17 cellular contexts compared by ENCODE assay signal in genomic region chr3:14393440-14394111, GRCh38. TPM values are rescaled to one million over a fixed set of nuclear protein-coding genes. Genes with fewer than 3 reads are reported as not detected.
DNase-seq lines count a peak whose midpoint lies in the region; ATAC-seq and TF ChIP-seq lines count a peak whose summit lies in the region.
"Had no signal": no experiment of that assay in that cellular context is flagged by ENCODE, and none has a peak within 500 bp of the region (broad histone marks: within the 10 kb centered on the region; RNA-seq: fewer than 3 reads in every experiment).

No MANE protein-coding gene starts in this region.

- H3K4me3 ChIP-seq in cardiac muscle cell (no peak overlapping the region), heart right ventricle (no peak overlapping the region), esophagus muscularis mucosa (no peak overlapping the region), neutrophil (ENCODE audit: low read depth in 1 of 2, low read length in 1 of 2) (no peak overlapping the region), A673 (ENCODE audit: low read depth, low read length, poor library complexity, severe bottlenecking) (no peak overlapping the region)
- H3K4me3 ChIP-seq: right atrium auricular region had no signal

- DNase-seq in cardiac muscle cell (ENCODE audit: low read depth in 1 of 2, low spot score in 1 of 2) (no peak), heart right ventricle (no peak), esophagus muscularis mucosa (ENCODE audit: extremely low spot score) (no peak), A673 (ENCODE audit: low spot score) (no peak), cerebellum (ENCODE audit: low spot score) (no peak)
- DNase-seq in activated T-cell treated with anti-CD3 and anti-CD28 coated beads, Interleukin-2, amount 50 U/mL, for 1 hour: no peak
- DNase-seq in activated CD4-positive, alpha-beta T cell treated with anti-CD3 and anti-CD28 coated beads, Interleukin-2, amount 50 U/mL, for 4 hours: no peak
- DNase-seq: activated T-cell treated with anti-CD3 and anti-CD28 coated beads for 4 hours; Caco-2; effector CD8-positive, alpha-beta T cell; midbrain; NCI-H1694 treated with DMSO at 0.1 percent for 48 hours; NCI-H526; stimulated activated naive CD4-positive, alpha-beta T cell had no signal

- BruUV-seq in A673 (replicated peaks; lab: Mats Ljungman, UMichigan): no TSS peak

- no peaks in the 10 kb centered on the region for H3K9me3 ChIP-seq in cardiac muscle cell (ENCODE audit: low read depth)
- no peaks in the 10 kb centered on the region for H3K9me3 ChIP-seq in heart right ventricle
- H3K9me3 ChIP-seq in esophagus muscularis mucosa: no peaks in the 10 kb centered on the region
- no peaks in the 10 kb centered on the region for H3K9me3 ChIP-seq in neutrophil
- H3K9me3 ChIP-seq in A673 (ENCODE audit: low read depth, low read length, poor library complexity, severe bottlenecking): no peaks in the 10 kb centered on the region
- H3K9me3 ChIP-seq: Caco-2, right atrium auricular region had no signal

- CTCF ChIA-PET in A673 (lab: Charles Lee): no interaction called here

- no peaks in the 10 kb centered on the region for H3K36me3 ChIP-seq in cardiac muscle cell
- H3K36me3 ChIP-seq in heart right ventricle: no peaks in the 10 kb centered on the region
- no peaks in the 10 kb centered on the region for H3K36me3 ChIP-seq in esophagus muscularis mucosa
- H3K36me3 ChIP-seq in neutrophil: no peaks in the 10 kb centered on the region
- H3K36me3 ChIP-seq in A673 (ENCODE audit: insufficient read depth, low read length, poor library complexity, severe bottlenecking): no peaks in the 10 kb centered on the region
- H3K36me3 ChIP-seq: right atrium auricular region had no signal

- no peak for ATAC-seq in heart right ventricle
- ATAC-seq: activated CD4-positive, CD25-positive, alpha-beta regulatory T cell treated with anti-CD3 and anti-CD28 coated beads, Interleukin-2, amount 50 U/mL, for 24 hours had no signal

- no peak for TF ChIP-seq POLR2A in esophagus muscularis mucosa (IDR thresholded peaks at IDR 0.05; ENCODE audit: low read depth)

- TF ChIP-seq CTCF in cardiac muscle cell (IDR thresholded peaks at IDR 0.05; ENCODE audit: low read depth, low read length): no peak
- no peak for TF ChIP-seq CTCF in heart right ventricle (IDR thresholded peaks at IDR 0.05)
- peak in 2 of 3 experiments; percentile 5 to 21 for TF ChIP-seq CTCF in esophagus muscularis mucosa (IDR thresholded peaks at IDR 0.05)
- no peak for TF ChIP-seq CTCF in neutrophil (IDR thresholded peaks at IDR 0.05)
- TF ChIP-seq CTCF in A673 (conservative IDR thresholded peaks at IDR 0.05; ENCODE audit: low read depth, low read length): no peak

- H3K27me3 ChIP-seq in cardiac muscle cell (no peaks in the 10 kb centered on the region), heart right ventricle (peaks cover 0 to 43% (median 17%) of the 10 kb centered on the region in 7 donors), esophagus muscularis mucosa (peaks cover 0 to 6% (median 0%) of the 10 kb centered on the region in 4 donors), neutrophil (no peaks in the 10 kb centered on the region), A673 (replicated peaks; ENCODE audit: insufficient read depth, low read depth, low read length, poor library complexity) (no peaks in the 10 kb centered on the region)
- H3K27me3 ChIP-seq: right atrium auricular region had no signal

- peaks cover 20% of the 10 kb centered on the region for H3K4me1 ChIP-seq in cardiac muscle cell (ENCODE audit: low read depth)
- peaks cover 0 to 37% (median 3%) of the 10 kb centered on the region in 9 donors for H3K4me1 ChIP-seq in heart right ventricle
- H3K4me1 ChIP-seq in esophagus muscularis mucosa: peaks cover 0 to 49% (median 42%) of the 10 kb centered on the region in 4 donors
- H3K4me1 ChIP-seq in neutrophil (ENCODE audit: control insufficient read depth in 1 of 2, insufficient read depth in 1 of 2, low read depth in 1 of 2, low read length in 1 of 2): peaks cover 65 to 70% of the 10 kb centered on the region in 2 experiments
- peaks cover 10% of the 10 kb centered on the region for H3K4me1 ChIP-seq in A673 (ENCODE audit: insufficient read depth, low read length, poor library complexity, severe bottlenecking)
- H3K4me1 ChIP-seq: Caco-2 had no signal

- 85 to 87% methylated on average over 9 of the region's 9 CpGs for WGBS in heart right ventricle, 2 donors
- 66% methylated on average over 9 of the region's 9 CpGs for WGBS in esophagus muscularis mucosa

- POLR2A ChIA-PET in A673 (lab: Charles Lee; ENCODE audit: low non-redundant PET): no interaction called here

- H3K27ac ChIP-seq in cardiac muscle cell: peak overlapping the region; percentile 42
- H3K27ac ChIP-seq in heart right ventricle: no peak overlapping the region
- H3K27ac ChIP-seq in esophagus muscularis mucosa (replicated peaks in 1 of 4): peak overlapping the region; percentile 35 to 64 (median 60)
- H3K27ac ChIP-seq in neutrophil: peak overlapping the region; percentile 67
- no peak overlapping the region for H3K27ac ChIP-seq in A673 (ENCODE audit: low read depth, low read length, poor library complexity, severe bottlenecking)
- H3K27ac ChIP-seq: right atrium auricular region had no signal

- intact Hi-C loops in heart right ventricle (cut with DNase I): loop anchor here in 1 of 10 donors (5.0 kb wide), 1 partner anchor 136 kb away; no protein-coding TSS in a partner anchor
- intact Hi-C loops in esophagus muscularis mucosa (cut with DNase I): loop anchor here (10.0 kb wide), 1 partner anchor 129 kb away; no protein-coding TSS in a partner anchor
- intact Hi-C loops in A673 (cut with micrococcal nuclease; ENCODE audit: unreplicated experiment): no loop called here

- no peak for TF ChIP-seq EP300 in esophagus muscularis mucosa (IDR thresholded peaks at IDR 0.05)

RNA-seq across cellular contexts. Expression of gene SLC6A6, which starts 8.8 kb away (rescaled TPM):
- total RNA-seq in cardiac muscle cell (9.6 and 19.7 TPM in 2 replicates), heart right ventricle (10 to 100 TPM; 11.4 to 68.7 (median 44.0) TPM), esophagus muscularis mucosa (10 to 100 TPM; 15.0 to 36.2 (median 23.7) TPM), A673 (2021) (48.8 and 55.1 TPM in 2 replicates), cerebellum (24.6 TPM)
- polyA plus RNA-seq in cardiac muscle cell (5.4 and 11.8 TPM in 2 replicates), heart right ventricle (10 to 100 TPM in 1 of 2 donors, 1 to 10 TPM in 1; 7.7 to 55.4 TPM)

Comparison
In these comparisons a context has a peak if more than half of its experiments do, and no peak if none do; other contexts are left out.
1. H3K27ac ChIP-seq: peak in cardiac muscle cell (single experiment), esophagus muscularis mucosa (4 of 4) and neutrophil (single experiment); none in heart right ventricle (0 of 10) and A673 (single experiment).
2. CTCF ChIP-seq: peak in esophagus muscularis mucosa (2 of 3); none in cardiac muscle cell (single experiment), heart right ventricle (0 of 9), neutrophil (single experiment) and A673 (single experiment).